In genomic region chr9:101705135-101705661, GRCh38 we compare ENCODE assay signal across 9 cellular contexts. TPM values are rescaled to one million over a fixed set of nuclear protein-coding genes. Genes with fewer than 3 reads are reported as not detected.
DNase-seq lines count a peak whose midpoint lies in the region; ATAC-seq and TF ChIP-seq lines count a peak whose summit lies in the region.
"Had no signal": no experiment of that assay in that cellular context is flagged by ENCODE, and none has a peak within 500 bp of the region (broad histone marks: within the 10 kb centered on the region; RNA-seq: fewer than 3 reads in every experiment).

No MANE protein-coding gene starts in this region.

- no peak for TF ChIP-seq CTCF in mucosa of descending colon (IDR thresholded peaks at IDR 0.05)

- intact Hi-C loops in mucosa of descending colon (cut with DNase I, micrococcal nuclease), result no loop called here

- no peaks in the 10 kb centered on the region for H3K36me3 ChIP-seq in mucosa of descending colon (ENCODE audit: low read depth)

- in situ Hi-C loops in SK-MEL-5 (cut with HindIII; ENCODE audit: low pct_unique_long_range_greater_than_20kb, low sequenced_read_pairs), result no loop called here

- H3K4me3 ChIP-seq in mucosa of descending colon, result no peak overlapping the region

- peak; percentile 0 for DNase-seq in activated effector memory CD4-positive, alpha-beta T cell treated with Interleukin-2 at 50 U/mL for 16 hours
- DNase-seq in activated effector memory CD4-positive, alpha-beta T cell treated with anti-CD3 and anti-CD28 coated beads, Interleukin-2, amount 50 U/mL, for 16 hours, result no peak
- DNase-seq in SK-MEL-5 (ENCODE audit: low read depth, low spot score), result peak; percentile 49
- DNase-seq in cerebellar cortex (ENCODE audit: low spot score), result peak; percentile 22
- DNase-seq in mucosa of descending colon, result peak; percentile 79 to 81 (median 81)
- DNase-seq in NCI-H345 treated with DMSO at 0.1 percent for 48 hours (lab: John Stamatoyannopoulos, UW; ENCODE audit: unreplicated experiment), result no peak
- DNase-seq in inferior parietal cortex (ENCODE audit: extremely low spot score), result no peak
- DNase-seq: DND-41 had no signal

- H3K9me3 ChIP-seq in mucosa of descending colon, result no peaks in the 10 kb centered on the region

- ATAC-seq in HG03095 (IDR thresholded peaks at IDR 0.05; ENCODE audit: unreplicated experiment) (peak; percentile 57), mucosa of descending colon (peak; percentile 93)

- peaks cover 8% of the 10 kb centered on the region for H3K4me1 ChIP-seq in mucosa of descending colon (ENCODE audit: low read depth)

RNA-seq across cellular contexts. Expression of gene GRIN3A, which starts 33.2 kb away (rescaled TPM):
- not detected in 2 replicates for total RNA-seq in SK-MEL-5 (2014; rRNA removed; shearing (Covaris generic))
- not detected in 2 replicates for polyA plus RNA-seq in SK-MEL-5 (2015; cell fraction: cytosol; rRNA removed)
- not detected in 2 replicates for polyA plus RNA-seq in SK-MEL-5 (2015; cell fraction: nucleus; rRNA removed)
- 1 to 10 TPM in 2 of 3 donors, under 1 TPM in 1; 0.98 to 1.2 (median 1.0) TPM for total RNA-seq in mucosa of descending colon

Comparison
In these comparisons a context has a peak if more than half of its experiments do, and no peak if none do; other contexts are left out.
1. DNase-seq: peak in activated effector memory CD4-positive, alpha-beta T cell treated with Interleukin-2 at 50 U/mL for 16 hours (single experiment), SK-MEL-5 (single experiment), cerebellar cortex (single experiment) and mucosa of descending colon (3 of 3); none in activated effector memory CD4-positive, alpha-beta T cell treated with anti-CD3 and anti-CD28 coated beads, Interleukin-2, amount 50 U/mL, for 16 hours (single experiment), NCI-H345 treated with DMSO at 0.1 percent for 48 hours (single experiment) and inferior parietal cortex (single experiment).